1 cellular context compared by ENCODE assay signal in the genomic region with DNA sequence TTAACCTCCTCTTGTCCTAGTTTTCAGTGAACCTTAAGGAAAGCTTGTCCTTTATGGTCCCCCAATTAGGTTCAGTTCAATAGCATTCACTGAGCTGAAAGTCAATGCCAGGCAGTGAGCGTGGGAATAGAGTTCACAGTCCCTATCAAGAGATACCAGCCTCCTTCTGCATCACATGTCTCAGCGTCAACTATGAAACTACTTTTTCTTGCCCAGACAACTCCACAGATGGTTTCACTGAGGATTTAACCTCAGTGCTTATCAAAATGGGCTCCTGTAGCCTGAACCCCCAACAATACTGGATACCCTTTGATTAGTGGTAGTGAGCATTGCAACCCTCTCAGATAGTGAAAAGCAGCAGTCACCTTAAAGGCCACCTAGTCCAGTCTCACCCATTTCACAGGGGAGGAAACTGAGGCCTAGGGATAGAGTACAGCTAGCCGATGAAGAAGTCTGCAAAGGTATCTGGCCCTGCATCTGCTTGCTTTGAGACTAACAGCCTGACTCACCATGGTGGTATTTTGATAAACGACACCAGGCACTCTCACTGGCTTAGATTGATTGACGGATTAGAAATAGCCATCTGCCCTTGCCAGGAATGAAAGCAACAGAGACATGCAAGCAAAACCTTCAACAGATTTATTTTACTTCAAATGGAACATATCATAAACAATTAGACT.
TF ChIP-seq lines count a peak whose summit lies in the region.

No MANE protein-coding gene starts in this region.

TF ChIP-seq in K562, 482 proteins besides CTCF, POLR2A, EP300 and RAD21 (continues in another document):
- 0 out of 2 replicates have a peak, but pooled peaks have one; percentile 19 for TF ChIP-seq NFIC (IDR thresholded peaks at IDR 0.05)
- TF ChIP-seq RBBP5 (IDR thresholded peaks at IDR 0.05; ENCODE audit: borderline replicate concordance, insufficient read depth, low read length, poor library complexity, severe bottlenecking): no peak
- TF ChIP-seq CBFA2T3 (IDR thresholded peaks at IDR 0.05): peak; percentile 76
- TF ChIP-seq FOSL1 (tag; conservative IDR thresholded peaks at IDR 0.05): peak; percentile 85
- TF ChIP-seq SRSF3 (IDR thresholded peaks at IDR 0.05; ENCODE audit: insufficient read depth, low read length): no peak
- TF ChIP-seq PTRF (tag; IDR thresholded peaks at IDR 0.05): no peak
- no peak for TF ChIP-seq ZNF232 (CRISPR knock-in tag; IDR thresholded peaks at IDR 0.05)
- TF ChIP-seq, protein P1, sequence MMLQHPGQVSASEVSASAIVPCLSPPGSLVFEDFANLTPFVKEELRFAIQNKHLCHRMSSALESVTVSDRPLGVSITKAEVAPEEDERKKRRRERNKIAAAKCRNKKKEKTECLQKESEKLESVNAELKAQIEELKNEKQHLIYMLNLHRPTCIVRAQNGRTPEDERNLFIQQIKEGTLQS (IDR thresholded peaks at IDR 0.05): peak; percentile 39; the same call in 1 of the 2 replicates
- TF ChIP-seq, protein P1 (CRISPR knock-in tag; conservative IDR thresholded peaks at IDR 0.05): no peak
- no peak for TF ChIP-seq MTA2 (IDR thresholded peaks at IDR 0.05; ENCODE audit: low read depth)
- TF ChIP-seq NBN (IDR thresholded peaks at IDR 0.05; ENCODE audit: low read depth): no peak
- TF ChIP-seq HDAC1 (IDR thresholded peaks at IDR 0.05): peak in 1 of 2 experiments; percentile 53; a peak in 2 of 4 replicates
- TF ChIP-seq ZNF785 (CRISPR knock-in tag; IDR thresholded peaks at IDR 0.05): no peak
- peak; percentile 67 for TF ChIP-seq TCF3 (CRISPR knock-in tag; IDR thresholded peaks at IDR 0.05)
- no peak for TF ChIP-seq CBX8 (IDR thresholded peaks at IDR 0.05; ENCODE audit: borderline replicate concordance, extremely low read depth, low read depth, low read length, poor library complexity, severe bottlenecking)
- TF ChIP-seq MEIS2 (IDR thresholded peaks at IDR 0.05; ENCODE audit: partially characterized antibody): peak; percentile 82
- no peak for TF ChIP-seq HEY1 (CRISPR knock-in tag; IDR thresholded peaks at IDR 0.05; ENCODE audit: borderline replicate concordance)
- peak; percentile 65 for TF ChIP-seq DPF2 (IDR thresholded peaks at IDR 0.05)
- TF ChIP-seq HDAC2 (IDR thresholded peaks at IDR 0.05): peak; percentile 86
- peak; percentile 74 for TF ChIP-seq ARID1B (IDR thresholded peaks at IDR 0.05)
- TF ChIP-seq SNIP1 (IDR thresholded peaks at IDR 0.05; ENCODE audit: low read depth): no peak
- no peak for TF ChIP-seq TRIM28 (IDR thresholded peaks at IDR 0.05)
- peak; percentile 96 for TF ChIP-seq BCOR (IDR thresholded peaks at IDR 0.05)
- TF ChIP-seq, protein P2, sequence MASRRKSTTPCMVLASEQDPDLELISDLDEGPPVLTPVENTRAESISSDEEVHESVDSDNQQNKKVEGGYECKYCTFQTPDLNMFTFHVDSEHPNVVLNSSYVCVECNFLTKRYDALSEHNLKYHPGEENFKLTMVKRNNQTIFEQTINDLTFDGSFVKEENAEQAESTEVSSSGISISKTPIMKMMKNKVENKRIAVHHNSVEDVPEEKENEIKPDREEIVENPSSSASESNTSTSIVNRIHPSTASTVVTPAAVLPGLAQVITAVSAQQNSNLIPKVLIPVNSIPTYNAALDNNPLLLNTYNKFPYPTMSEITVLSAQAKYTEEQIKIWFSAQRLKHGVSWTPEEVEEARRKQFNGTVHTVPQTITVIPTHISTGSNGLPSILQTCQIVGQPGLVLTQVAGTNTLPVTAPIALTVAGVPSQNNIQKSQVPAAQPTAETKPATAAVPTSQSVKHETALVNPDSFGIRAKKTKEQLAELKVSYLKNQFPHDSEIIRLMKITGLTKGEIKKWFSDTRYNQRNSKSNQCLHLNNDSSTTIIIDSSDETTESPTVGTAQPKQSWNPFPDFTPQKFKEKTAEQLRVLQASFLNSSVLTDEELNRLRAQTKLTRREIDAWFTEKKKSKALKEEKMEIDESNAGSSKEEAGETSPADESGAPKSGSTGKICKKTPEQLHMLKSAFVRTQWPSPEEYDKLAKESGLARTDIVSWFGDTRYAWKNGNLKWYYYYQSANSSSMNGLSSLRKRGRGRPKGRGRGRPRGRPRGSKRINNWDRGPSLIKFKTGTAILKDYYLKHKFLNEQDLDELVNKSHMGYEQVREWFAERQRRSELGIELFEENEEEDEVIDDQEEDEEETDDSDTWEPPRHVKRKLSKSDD (conservative IDR thresholded peaks at IDR 0.05; ENCODE audit: low read length): no peak
- TF ChIP-seq GATAD2B (IDR thresholded peaks at IDR 0.05; ENCODE audit: borderline replicate concordance): no peak
- TF ChIP-seq MEF2D (tag; conservative IDR thresholded peaks at IDR 0.05; ENCODE audit: low read depth): no peak
- TF ChIP-seq SMARCE1 (IDR thresholded peaks at IDR 0.05): peak; percentile 55; the same call in 1 of the 2 replicates
- TF ChIP-seq ADNP (tag; IDR thresholded peaks at IDR 0.05): peak; percentile 93
- no peak for TF ChIP-seq DNMT1 (IDR thresholded peaks at IDR 0.05)
- TF ChIP-seq JUND (IDR thresholded peaks at IDR 0.05; ENCODE audit: borderline replicate concordance, low read depth, low read length): peak; percentile 74; the same call in 1 of the 2 replicates
- peak; percentile 69; the same call in 1 of the 3 replicates for TF ChIP-seq JUND (tag; IDR thresholded peaks at IDR 0.05; ENCODE audit: borderline replicate concordance, low read depth, low read length)
- TF ChIP-seq, protein P3, sequence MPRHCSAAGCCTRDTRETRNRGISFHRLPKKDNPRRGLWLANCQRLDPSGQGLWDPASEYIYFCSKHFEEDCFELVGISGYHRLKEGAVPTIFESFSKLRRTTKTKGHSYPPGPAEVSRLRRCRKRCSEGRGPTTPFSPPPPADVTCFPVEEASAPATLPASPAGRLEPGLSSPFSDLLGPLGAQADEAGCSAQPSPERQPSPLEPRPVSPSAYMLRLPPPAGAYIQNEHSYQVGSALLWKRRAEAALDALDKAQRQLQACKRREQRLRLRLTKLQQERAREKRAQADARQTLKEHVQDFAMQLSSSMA (CRISPR knock-in tag; IDR thresholded peaks at IDR 0.05): no peak
- TF ChIP-seq, protein P4, sequence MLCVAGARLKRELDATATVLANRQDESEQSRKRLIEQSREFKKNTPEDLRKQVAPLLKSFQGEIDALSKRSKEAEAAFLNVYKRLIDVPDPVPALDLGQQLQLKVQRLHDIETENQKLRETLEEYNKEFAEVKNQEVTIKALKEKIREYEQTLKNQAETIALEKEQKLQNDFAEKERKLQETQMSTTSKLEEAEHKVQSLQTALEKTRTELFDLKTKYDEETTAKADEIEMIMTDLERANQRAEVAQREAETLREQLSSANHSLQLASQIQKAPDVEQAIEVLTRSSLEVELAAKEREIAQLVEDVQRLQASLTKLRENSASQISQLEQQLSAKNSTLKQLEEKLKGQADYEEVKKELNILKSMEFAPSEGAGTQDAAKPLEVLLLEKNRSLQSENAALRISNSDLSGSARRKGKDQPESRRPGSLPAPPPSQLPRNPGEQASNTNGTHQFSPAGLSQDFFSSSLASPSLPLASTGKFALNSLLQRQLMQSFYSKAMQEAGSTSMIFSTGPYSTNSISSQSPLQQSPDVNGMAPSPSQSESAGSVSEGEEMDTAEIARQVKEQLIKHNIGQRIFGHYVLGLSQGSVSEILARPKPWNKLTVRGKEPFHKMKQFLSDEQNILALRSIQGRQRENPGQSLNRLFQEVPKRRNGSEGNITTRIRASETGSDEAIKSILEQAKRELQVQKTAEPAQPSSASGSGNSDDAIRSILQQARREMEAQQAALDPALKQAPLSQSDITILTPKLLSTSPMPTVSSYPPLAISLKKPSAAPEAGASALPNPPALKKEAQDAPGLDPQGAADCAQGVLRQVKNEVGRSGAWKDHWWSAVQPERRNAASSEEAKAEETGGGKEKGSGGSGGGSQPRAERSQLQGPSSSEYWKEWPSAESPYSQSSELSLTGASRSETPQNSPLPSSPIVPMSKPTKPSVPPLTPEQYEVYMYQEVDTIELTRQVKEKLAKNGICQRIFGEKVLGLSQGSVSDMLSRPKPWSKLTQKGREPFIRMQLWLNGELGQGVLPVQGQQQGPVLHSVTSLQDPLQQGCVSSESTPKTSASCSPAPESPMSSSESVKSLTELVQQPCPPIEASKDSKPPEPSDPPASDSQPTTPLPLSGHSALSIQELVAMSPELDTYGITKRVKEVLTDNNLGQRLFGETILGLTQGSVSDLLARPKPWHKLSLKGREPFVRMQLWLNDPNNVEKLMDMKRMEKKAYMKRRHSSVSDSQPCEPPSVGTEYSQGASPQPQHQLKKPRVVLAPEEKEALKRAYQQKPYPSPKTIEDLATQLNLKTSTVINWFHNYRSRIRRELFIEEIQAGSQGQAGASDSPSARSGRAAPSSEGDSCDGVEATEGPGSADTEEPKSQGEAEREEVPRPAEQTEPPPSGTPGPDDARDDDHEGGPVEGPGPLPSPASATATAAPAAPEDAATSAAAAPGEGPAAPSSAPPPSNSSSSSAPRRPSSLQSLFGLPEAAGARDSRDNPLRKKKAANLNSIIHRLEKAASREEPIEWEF (CRISPR knock-in tag; IDR thresholded peaks at IDR 0.05): no peak
- TF ChIP-seq PHF20 (IDR thresholded peaks at IDR 0.05; ENCODE audit: partially characterized antibody): peak; percentile 50
- 0 out of 4 replicates have a peak, but pooled peaks of 1 of the 2 experiments have one; percentile 28 for TF ChIP-seq TEAD1 (CRISPR knock-in tag; IDR thresholded peaks at IDR 0.05)
- no peak for TF ChIP-seq ZEB2 (IDR thresholded peaks at IDR 0.05)
- TF ChIP-seq, protein P5, sequence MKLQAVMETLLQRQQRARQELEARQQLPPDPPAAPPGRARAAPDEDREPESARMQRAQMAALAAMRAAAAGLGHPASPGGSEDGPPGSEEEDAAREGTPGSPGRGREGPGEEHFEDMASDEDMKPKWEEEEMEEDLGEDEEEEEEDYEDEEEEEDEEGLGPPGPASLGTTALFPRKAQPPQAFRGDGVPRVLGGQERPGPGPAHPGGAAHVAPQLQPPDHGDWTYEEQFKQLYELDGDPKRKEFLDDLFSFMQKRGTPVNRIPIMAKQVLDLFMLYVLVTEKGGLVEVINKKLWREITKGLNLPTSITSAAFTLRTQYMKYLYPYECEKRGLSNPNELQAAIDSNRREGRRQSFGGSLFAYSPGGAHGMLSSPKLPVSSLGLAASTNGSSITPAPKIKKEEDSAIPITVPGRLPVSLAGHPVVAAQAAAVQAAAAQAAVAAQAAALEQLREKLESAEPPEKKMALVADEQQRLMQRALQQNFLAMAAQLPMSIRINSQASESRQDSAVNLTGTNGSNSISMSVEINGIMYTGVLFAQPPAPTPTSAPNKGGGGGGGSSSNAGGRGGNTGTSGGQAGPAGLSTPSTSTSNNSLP (IDR thresholded peaks at IDR 0.05; ENCODE audit: borderline replicate concordance, low read depth, low read length): 0 out of 2 replicates have a peak, but pooled peaks have one; percentile 24
- TF ChIP-seq HDGF (IDR thresholded peaks at IDR 0.05): 0 out of 2 replicates have a peak, but pooled peaks have one; percentile 27
- TF ChIP-seq, protein P6, sequence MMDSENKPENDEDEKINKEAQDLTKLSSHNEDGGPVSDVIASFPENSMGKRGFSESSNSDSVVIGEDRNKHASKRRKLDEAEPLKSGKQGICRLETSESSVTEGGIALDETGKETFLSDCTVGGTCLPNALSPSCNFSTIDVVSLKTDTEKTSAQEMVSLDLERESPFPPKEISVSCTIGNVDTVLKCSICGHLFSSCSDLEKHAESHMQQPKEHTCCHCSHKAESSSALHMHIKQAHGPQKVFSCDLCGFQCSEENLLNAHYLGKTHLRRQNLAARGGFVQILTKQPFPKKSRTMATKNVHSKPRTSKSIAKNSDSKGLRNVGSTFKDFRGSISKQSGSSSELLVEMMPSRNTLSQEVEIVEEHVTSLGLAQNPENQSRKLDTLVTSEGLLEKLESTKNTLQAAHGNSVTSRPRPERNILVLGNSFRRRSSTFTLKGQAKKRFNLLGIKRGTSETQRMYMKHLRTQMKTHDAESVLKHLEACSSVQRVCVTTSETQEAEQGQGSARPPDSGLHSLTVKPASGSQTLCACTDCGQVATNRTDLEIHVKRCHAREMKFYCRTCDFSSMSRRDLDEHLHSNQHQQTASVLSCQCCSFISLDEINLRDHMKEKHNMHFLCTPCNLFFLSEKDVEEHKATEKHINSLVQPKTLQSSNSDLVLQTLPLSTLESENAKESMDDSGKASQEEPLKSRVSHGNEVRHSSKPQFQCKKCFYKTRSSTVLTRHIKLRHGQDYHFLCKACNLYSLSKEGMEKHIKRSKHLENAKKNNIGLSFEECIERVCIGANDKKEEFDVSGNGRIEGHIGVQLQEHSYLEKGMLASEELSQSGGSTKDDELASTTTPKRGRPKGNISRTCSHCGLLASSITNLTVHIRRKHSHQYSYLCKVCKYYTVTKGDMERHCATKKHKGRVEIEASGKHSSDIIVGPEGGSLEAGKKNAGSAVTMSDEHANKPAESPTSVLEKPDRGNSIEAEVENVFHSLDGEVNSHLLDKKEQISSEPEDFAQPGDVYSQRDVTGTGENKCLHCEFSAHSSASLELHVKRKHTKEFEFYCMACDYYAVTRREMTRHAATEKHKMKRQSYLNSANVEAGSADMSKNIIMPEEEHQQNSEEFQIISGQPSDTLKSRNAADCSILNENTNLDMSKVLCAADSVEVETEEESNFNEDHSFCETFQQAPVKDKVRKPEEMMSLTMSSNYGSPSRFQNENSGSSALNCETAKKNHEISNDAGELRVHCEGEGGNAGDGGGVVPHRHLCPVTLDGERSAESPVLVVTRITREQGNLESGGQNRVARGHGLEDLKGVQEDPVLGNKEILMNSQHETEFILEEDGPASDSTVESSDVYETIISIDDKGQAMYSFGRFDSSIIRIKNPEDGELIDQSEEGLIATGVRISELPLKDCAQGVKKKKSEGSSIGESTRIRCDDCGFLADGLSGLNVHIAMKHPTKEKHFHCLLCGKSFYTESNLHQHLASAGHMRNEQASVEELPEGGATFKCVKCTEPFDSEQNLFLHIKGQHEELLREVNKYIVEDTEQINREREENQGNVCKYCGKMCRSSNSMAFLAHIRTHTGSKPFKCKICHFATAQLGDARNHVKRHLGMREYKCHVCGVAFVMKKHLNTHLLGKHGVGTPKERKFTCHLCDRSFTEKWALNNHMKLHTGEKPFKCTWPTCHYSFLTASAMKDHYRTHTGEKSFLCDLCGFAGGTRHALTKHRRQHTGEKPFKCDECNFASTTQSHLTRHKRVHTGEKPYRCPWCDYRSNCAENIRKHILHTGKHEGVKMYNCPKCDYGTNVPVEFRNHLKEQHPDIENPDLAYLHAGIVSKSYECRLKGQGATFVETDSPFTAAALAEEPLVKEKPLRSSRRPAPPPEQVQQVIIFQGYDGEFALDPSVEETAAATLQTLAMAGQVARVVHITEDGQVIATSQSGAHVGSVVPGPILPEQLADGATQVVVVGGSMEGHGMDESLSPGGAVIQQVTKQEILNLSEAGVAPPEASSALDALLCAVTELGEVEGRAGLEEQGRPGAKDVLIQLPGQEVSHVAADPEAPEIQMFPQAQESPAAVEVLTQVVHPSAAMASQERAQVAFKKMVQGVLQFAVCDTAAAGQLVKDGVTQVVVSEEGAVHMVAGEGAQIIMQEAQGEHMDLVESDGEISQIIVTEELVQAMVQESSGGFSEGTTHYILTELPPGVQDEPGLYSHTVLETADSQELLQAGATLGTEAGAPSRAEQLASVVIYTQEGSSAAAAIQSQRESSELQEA (IDR thresholded peaks at IDR 0.05; ENCODE audit: low read depth): no peak
- no peak for TF ChIP-seq ZNF124 (CRISPR knock-in tag; IDR thresholded peaks at IDR 0.05)
- peak; percentile 81; the same call in 1 of the 2 replicates for TF ChIP-seq CBX1 (IDR thresholded peaks at IDR 0.05; ENCODE audit: low read depth)
- TF ChIP-seq ASH1L (IDR thresholded peaks at IDR 0.05; ENCODE audit: borderline replicate concordance, low read depth, partially characterized antibody): no peak
- no peak for TF ChIP-seq TBL1XR1 (IDR thresholded peaks at IDR 0.05; ENCODE audit: low read length in 2 of 2)
- TF ChIP-seq GATA2 (CRISPR knock-in tag; IDR thresholded peaks at IDR 0.05): peak; percentile 75; the same call in 1 of the 2 replicates
- TF ChIP-seq ZNF146 (CRISPR knock-in tag; IDR thresholded peaks at IDR 0.05; ENCODE audit: unreplicated experiment): peak; percentile 95
